1 cellular context compared by ENCODE assay signal in the genomic region with DNA sequence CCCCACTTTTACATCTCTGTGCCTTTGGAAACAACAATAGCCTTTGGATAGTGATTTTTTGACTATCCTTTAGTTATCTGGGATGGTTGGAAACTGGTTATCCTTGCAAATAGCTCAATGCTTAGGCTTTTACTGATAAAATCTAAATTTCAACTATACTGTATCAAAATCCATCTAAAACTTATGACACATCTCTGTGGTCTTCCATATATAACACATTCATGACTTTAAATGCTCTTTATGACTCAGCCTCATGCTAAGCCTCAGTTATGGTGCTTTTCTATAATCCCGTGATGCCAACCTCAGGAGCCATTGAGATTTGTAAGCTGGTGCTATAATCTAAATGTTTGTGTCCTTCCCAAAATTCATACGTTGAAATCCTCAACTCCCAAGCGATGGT.
TF ChIP-seq lines count a peak whose summit lies in the region.

No MANE protein-coding gene starts in this region.

TF ChIP-seq in GM12878, 131 proteins besides CTCF, POLR2A, EP300 and RAD21 (continued from another document):
- TF ChIP-seq, protein P1, sequence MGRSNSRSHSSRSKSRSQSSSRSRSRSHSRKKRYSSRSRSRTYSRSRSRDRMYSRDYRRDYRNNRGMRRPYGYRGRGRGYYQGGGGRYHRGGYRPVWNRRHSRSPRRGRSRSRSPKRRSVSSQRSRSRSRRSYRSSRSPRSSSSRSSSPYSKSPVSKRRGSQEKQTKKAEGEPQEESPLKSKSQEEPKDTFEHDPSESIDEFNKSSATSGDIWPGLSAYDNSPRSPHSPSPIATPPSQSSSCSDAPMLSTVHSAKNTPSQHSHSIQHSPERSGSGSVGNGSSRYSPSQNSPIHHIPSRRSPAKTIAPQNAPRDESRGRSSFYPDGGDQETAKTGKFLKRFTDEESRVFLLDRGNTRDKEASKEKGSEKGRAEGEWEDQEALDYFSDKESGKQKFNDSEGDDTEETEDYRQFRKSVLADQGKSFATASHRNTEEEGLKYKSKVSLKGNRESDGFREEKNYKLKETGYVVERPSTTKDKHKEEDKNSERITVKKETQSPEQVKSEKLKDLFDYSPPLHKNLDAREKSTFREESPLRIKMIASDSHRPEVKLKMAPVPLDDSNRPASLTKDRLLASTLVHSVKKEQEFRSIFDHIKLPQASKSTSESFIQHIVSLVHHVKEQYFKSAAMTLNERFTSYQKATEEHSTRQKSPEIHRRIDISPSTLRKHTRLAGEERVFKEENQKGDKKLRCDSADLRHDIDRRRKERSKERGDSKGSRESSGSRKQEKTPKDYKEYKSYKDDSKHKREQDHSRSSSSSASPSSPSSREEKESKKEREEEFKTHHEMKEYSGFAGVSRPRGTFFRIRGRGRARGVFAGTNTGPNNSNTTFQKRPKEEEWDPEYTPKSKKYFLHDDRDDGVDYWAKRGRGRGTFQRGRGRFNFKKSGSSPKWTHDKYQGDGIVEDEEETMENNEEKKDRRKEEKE (IDR thresholded peaks at IDR 0.05) = no peak
- TF ChIP-seq CEBPB (IDR thresholded peaks at IDR 0.05; ENCODE audit: borderline replicate concordance in 1 of 2, low read depth in 2 of 2, low read length in 2 of 2) (no peak), RUNX3 (IDR thresholded peaks at IDR 0.05; ENCODE audit: low read length) (peak; percentile 38; the same call in 1 of the 2 replicates), MXI1 (IDR thresholded peaks at IDR 0.05; ENCODE audit: low read depth, low read length) (no peak)
